ENCODE assay signal across 19 cellular contexts in the genomic region with DNA sequence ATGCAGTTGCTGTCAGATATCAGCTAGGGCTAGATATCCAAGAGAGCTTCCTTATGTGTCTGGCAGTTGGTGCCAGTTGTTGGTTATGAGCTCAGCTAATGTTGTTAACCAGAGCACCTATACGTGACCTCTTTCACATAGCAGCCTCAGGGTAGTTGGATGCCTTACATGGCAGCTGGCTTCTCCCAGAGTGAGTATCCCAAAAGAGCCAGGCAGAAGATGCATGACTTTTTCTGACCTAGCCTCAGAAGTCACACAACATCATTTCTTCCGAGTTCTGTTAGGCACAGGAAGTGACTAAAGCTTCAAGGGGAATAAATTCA.
"Had no signal": no experiment of that assay in that cellular context is flagged by ENCODE, and none has a peak within 500 bp of the region (broad histone marks: within the 10 kb centered on the region; RNA-seq: fewer than 3 reads in every experiment).

No MANE protein-coding gene starts in this region.

- H3K27me3 ChIP-seq: foreskin keratinocyte, right atrium auricular region, transverse colon had no signal

- H3K27me3 Mint-ChIP-seq: progenitor cell of endocrine pancreas had no signal

- H3K4me3 Mint-ChIP-seq: activated naive CD8-positive, alpha-beta T cell treated with anti-CD3 and anti-CD28 coated beads, Interleukin-2, amount 10 ng/mL, durations not matched to agents 7 days and 5 days had no signal

- H3K27ac Mint-ChIP-seq: activated naive CD8-positive, alpha-beta T cell treated with anti-CD3 and anti-CD28 coated beads, Interleukin-2, amount 10 ng/mL, durations not matched to agents 7 days and 5 days; progenitor cell of endocrine pancreas had no signal

- ATAC-seq: foreskin keratinocyte had no signal

- H3K36me3 ChIP-seq: right atrium auricular region, transverse colon had no signal

- H3K4me1 ChIP-seq: foreskin keratinocyte, right atrium auricular region, transverse colon had no signal

- H3K27ac ChIP-seq: foreskin keratinocyte, right atrium auricular region, transverse colon, VCaP had no signal

- H3K4me1 Mint-ChIP-seq: activated naive CD8-positive, alpha-beta T cell treated with anti-CD3 and anti-CD28 coated beads, Interleukin-2, amount 10 ng/mL, durations not matched to agents 7 days and 5 days had no signal

- H3K4me3 ChIP-seq: right atrium auricular region, transverse colon had no signal

- DNase-seq: activated CD4-positive, alpha-beta T cell treated with anti-CD3 and anti-CD28 coated beads, Interleukin-2, amount 50 U/mL, for 48 hours; activated gamma-delta T cell treated with Interleukin-2 at 50 U/mL for 16 hours; activated naive CD8-positive, alpha-beta T cell treated with anti-CD3 and anti-CD28 coated beads, Interleukin-2, amount 10 ng/mL, durations not matched to agents 7 days and 5 days; aorta; cortex of kidney; effector CD8-positive, alpha-beta T cell; foreskin keratinocyte; glutamatergic neuron; hypothalamus; kidney glomerular epithelial cell; small intestine; stimulated activated CD4-positive, alpha-beta T cell treated with anti-CD3 and anti-CD28 coated beads, Interleukin-4, amount 100 ng/mL, for 4 hours; stimulated activated CD8-positive, alpha-beta memory T cell treated with anti-CD3 and anti-CD28 coated beads, Interleukin-4, amount 100 ng/mL, for 48 hours; stimulated activated naive CD4-positive, alpha-beta T cell treated with Interleukin-2 at 50 U/mL for 16 hours; substantia nigra; transverse colon had no signal
